In the genomic region with DNA sequence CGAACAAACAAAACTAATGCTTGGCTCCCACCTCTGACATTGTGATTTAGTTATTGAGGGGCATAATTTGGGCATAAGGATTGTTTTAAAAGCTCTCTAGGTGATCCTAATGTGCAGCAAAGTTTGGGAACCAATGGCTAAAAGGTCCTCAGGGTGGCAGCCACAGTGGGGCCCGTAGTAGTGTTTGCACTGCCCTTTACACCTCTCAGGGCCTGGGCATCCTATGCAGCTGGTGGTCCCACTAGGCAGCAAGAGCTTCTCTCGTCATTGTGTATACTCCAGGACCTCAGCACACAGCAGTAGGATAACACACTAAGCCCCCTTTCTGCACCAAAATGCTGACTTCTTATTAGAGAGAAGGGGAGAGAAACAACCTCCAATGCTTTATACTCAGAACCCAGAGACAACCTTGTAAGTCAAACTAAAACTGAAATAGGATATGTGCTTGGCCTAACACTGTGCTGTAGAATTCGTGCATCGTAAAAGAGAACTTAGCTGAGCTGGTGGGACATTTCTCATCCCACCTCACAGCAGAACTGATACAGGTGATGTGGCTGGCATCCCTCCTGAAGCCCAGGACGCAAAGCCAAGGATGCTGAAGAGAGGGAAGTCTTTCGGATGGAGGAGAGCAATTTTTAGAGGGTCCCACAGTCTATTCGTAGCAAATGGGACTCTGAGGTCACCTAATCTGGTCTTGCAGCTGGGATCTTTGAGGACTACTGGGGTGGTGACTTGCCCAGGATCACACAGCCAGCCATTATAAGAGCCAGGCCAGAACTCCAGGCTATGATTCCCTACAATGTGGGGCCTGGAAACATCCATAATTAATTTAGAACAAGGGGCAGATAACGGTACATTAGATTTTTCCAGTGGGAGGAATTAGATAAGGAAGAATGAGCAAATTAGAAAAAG, we compare ENCODE assay signal across 8 cellular contexts. TPM values are rescaled to one million over a fixed set of nuclear protein-coding genes. Genes with fewer than 3 reads are reported as not detected.
A peak's percentile ranks its signal among the peaks of the same experiment; 100 is the strongest.
DNase-seq lines count a peak whose midpoint lies in the region; ATAC-seq and TF ChIP-seq lines count a peak whose summit lies in the region.

No MANE protein-coding gene starts in this region.

- ATAC-seq in HG02870 (IDR thresholded peaks at IDR 0.05; ENCODE audit: unreplicated experiment): peak; percentile 36
- ATAC-seq in activated T-helper 17 cell treated with anti-CD3 and anti-CD28 coated beads, Interleukin-2, amount 50 U/mL, for 72 hours (replicated peaks): no peak

- H3K27ac ChIP-seq in thymus (ENCODE audit: low read depth): peak overlapping the region; percentile 84

- no peak for TF ChIP-seq CTCF in kidney epithelial cell (IDR thresholded peaks at IDR 0.05; ENCODE audit: insufficient read depth, low read length, poor library complexity, severe bottlenecking)

- peak overlapping the region; percentile 97 for H3K4me3 Mint-ChIP-seq in activated T-helper 17 cell treated with anti-CD3 and anti-CD28 coated beads, Interleukin-2, amount 50 U/mL, for 72 hours

- H3K36me3 ChIP-seq in ES-I3 (ENCODE audit: insufficient read depth, low read length) (no peaks in the 10 kb centered on the region), kidney epithelial cell (ENCODE audit: control insufficient read depth, insufficient read depth, low read length) (no peaks in the 10 kb centered on the region), thymus (ENCODE audit: control insufficient read depth, insufficient read depth) (peaks cover 4% of the 10 kb centered on the region)

- 23% methylated on average over 9 of the region's 9 CpGs for WGBS in thymus

- peak overlapping the region; percentile 86 for H3K27ac Mint-ChIP-seq in activated T-helper 17 cell treated with anti-CD3 and anti-CD28 coated beads, Interleukin-2, amount 50 U/mL, for 72 hours

- H3K4me1 Mint-ChIP-seq in activated T-helper 17 cell treated with anti-CD3 and anti-CD28 coated beads, Interleukin-2, amount 50 U/mL, for 72 hours: peaks cover 37% of the 10 kb centered on the region

- DNase-seq in kidney epithelial cell (ENCODE audit: low read depth): no peak
- DNase-seq in SW480 (ENCODE audit: low spot score): no peak
- DNase-seq in activated CD4-positive, alpha-beta T cell treated with anti-CD3 and anti-CD28 coated beads, Interleukin-2, amount 50 U/mL, for 48 hours: no peak
- no peak for DNase-seq in NCI-H2196 (lab: John Stamatoyannopoulos, UW; ENCODE audit: unreplicated experiment)

- no peaks in the 10 kb centered on the region for H3K9me3 Mint-ChIP-seq in activated T-helper 17 cell treated with anti-CD3 and anti-CD28 coated beads, Interleukin-2, amount 50 U/mL, for 72 hours

- H3K27me3 ChIP-seq in kidney epithelial cell (ENCODE audit: control insufficient read depth, insufficient read depth, low read length) (no peaks in the 10 kb centered on the region), thymus (ENCODE audit: control insufficient read depth, insufficient read depth) (no peaks in the 10 kb centered on the region)

- peaks cover 29% of the 10 kb centered on the region for H3K36me3 Mint-ChIP-seq in activated T-helper 17 cell treated with anti-CD3 and anti-CD28 coated beads, Interleukin-2, amount 50 U/mL, for 72 hours (ENCODE audit: low read depth)

- no peaks in the 10 kb centered on the region for H3K27me3 Mint-ChIP-seq in activated T-helper 17 cell treated with anti-CD3 and anti-CD28 coated beads, Interleukin-2, amount 50 U/mL, for 72 hours

- H3K4me3 ChIP-seq in kidney epithelial cell (ENCODE audit: low read depth, low read length) (peak overlapping the region; percentile 92), thymus (ENCODE audit: low read length) (peak overlapping the region; percentile 86)

- H3K4me1 ChIP-seq in ES-I3 (ENCODE audit: insufficient read depth, low read length): peaks cover 28% of the 10 kb centered on the region
- peaks cover 47% of the 10 kb centered on the region for H3K4me1 ChIP-seq in thymus (ENCODE audit: control insufficient read depth, insufficient read depth, low read length)

- H3K9me3 ChIP-seq in ES-I3 (ENCODE audit: control insufficient read depth, insufficient read depth, low read length): no peaks in the 10 kb centered on the region
- H3K9me3 ChIP-seq in thymus (ENCODE audit: control insufficient read depth): no peaks in the 10 kb centered on the region

- peak overlapping the region; percentile 60; the same call in 1 of the 2 replicates for H3K9ac ChIP-seq in ES-I3 (ENCODE audit: low read depth, low read length)

RNA-seq across cellular contexts. Expression of gene GLRX, which starts 1.2 kb away (rescaled TPM):
- total RNA-seq in activated T-helper 17 cell treated with anti-CD3 and anti-CD28 coated beads, Interleukin-2, amount 50 U/mL, for 72 hours: 10 to 100 TPM; 45.1 to 62.3 TPM
- total RNA-seq in kidney epithelial cell: 120 and 139 TPM in 2 replicates
- 119 TPM for polyA plus RNA-seq in thymus
